In the genomic region with DNA sequence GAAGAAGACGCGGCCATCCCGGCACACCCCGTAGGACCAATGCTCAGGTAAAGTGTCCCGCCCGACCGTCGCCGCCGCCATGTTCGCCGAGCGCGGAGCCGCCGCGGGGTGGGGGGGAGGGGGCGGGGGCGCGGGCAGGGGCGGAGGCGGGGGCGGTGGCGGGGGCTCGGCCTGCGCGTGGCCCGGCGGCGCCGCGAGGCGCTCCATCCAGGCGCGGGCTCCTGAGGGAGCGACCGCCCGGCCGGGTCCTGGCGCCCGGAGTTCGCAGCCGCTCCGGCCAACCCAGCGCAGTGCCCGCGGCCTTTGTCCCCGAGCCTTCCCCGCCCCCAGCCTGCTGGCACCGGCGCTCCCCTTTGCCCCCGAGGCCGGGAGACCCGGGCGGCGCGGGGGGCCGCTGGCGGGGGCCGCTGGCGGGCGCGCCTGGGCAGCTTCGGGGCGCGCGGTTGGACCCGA, we compare ENCODE assay signal across 8 cellular contexts. TPM values are rescaled to one million over a fixed set of nuclear protein-coding genes. Genes with fewer than 3 reads are reported as not detected.
A peak's percentile ranks its signal among the peaks of the same experiment; 100 is the strongest.
DNase-seq lines count a peak whose midpoint lies in the region; ATAC-seq and TF ChIP-seq lines count a peak whose summit lies in the region.

A gene with protein sequence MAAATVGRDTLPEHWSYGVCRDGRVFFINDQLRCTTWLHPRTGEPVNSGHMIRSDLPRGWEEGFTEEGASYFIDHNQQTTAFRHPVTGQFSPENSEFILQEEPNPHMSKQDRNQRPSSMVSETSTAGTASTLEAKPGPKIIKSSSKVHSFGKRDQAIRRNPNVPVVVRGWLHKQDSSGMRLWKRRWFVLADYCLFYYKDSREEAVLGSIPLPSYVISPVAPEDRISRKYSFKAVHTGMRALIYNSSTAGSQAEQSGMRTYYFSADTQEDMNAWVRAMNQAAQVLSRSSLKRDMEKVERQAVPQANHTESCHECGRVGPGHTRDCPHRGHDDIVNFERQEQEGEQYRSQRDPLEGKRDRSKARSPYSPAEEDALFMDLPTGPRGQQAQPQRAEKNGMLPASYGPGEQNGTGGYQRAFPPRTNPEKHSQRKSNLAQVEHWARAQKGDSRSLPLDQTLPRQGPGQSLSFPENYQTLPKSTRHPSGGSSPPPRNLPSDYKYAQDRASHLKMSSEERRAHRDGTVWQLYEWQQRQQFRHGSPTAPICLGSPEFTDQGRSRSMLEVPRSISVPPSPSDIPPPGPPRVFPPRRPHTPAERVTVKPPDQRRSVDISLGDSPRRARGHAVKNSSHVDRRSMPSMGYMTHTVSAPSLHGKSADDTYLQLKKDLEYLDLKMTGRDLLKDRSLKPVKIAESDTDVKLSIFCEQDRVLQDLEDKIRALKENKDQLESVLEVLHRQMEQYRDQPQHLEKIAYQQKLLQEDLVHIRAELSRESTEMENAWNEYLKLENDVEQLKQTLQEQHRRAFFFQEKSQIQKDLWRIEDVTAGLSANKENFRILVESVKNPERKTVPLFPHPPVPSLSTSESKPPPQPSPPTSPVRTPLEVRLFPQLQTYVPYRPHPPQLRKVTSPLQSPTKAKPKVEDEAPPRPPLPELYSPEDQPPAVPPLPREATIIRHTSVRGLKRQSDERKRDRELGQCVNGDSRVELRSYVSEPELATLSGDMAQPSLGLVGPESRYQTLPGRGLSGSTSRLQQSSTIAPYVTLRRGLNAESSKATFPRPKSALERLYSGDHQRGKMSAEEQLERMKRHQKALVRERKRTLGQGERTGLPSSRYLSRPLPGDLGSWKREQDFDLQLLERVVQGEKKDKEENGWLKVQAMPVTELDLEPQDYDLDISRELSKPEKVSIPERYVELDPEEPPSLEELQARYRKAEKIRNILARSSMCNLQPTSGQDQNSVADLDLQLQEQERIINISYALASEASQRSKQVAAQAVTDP (minus strand): TSS at position 94 of the 453 bp plus-strand sequence. CDS start 13 bp downstream, at position 81.

- ATAC-seq in body of pancreas (peak; percentile 55), left colon (peak; percentile 46), HG02610 (IDR thresholded peaks at IDR 0.05; ENCODE audit: unreplicated experiment) (no peak), HG03045 (IDR thresholded peaks at IDR 0.05; ENCODE audit: unreplicated experiment) (no peak)

- peak; percentile 42 for DNase-seq in GM03348 (ENCODE audit: low spot score)
- DNase-seq in LNCaP clone FGC (ENCODE audit: low read depth), result no peak
- peak in 2 of 4 donors; percentile 35 to 55 for DNase-seq in body of pancreas
- peak in 1 of 2 donors; percentile 68 for DNase-seq in left colon
- no peak for DNase-seq in RKO (ENCODE audit: low spot score)

- TF ChIP-seq POLR2A in body of pancreas (IDR thresholded peaks at IDR 0.05), result no peak

- H3K36me3 ChIP-seq in body of pancreas (replicated peaks in 1 of 2; ENCODE audit: insufficient read depth in 1 of 2, low read depth in 2 of 2), result no peaks in the 10 kb centered on the region

- intact Hi-C loops in body of pancreas (cut with DNase I) (no loop called here), left colon (cut with DNase I, micrococcal nuclease) (no loop called here)

- H3K4me3 ChIP-seq in LNCaP clone FGC (ENCODE audit: low read depth, low read length) (peak within 1 kb of the TSS; percentile 70), body of pancreas (peak within 1 kb of the TSS; percentile 62 to 97)

- TF ChIP-seq CTCF in LNCaP clone FGC (IDR thresholded peaks at IDR 0.05; ENCODE audit: control insufficient read depth, extremely low read depth, insufficient read depth) (no peak), body of pancreas (IDR thresholded peaks at IDR 0.05) (no peak), subcutaneous adipose tissue (IDR thresholded peaks at IDR 0.05; ENCODE audit: low read depth) (no peak)

- no peaks in the 10 kb centered on the region for H3K9me3 ChIP-seq in body of pancreas

- peaks cover 32% of the 10 kb centered on the region for H3K4me1 ChIP-seq in body of pancreas

- 1% methylated on average over 25 of the region's 68 CpGs; no CpG with 5 or more reads in 1 of the 2 donors for WGBS in body of pancreas, 2 donors

- H3K27me3 ChIP-seq in body of pancreas, result no peaks in the 10 kb centered on the region

- peak within 1 kb of the TSS; percentile 79 to 95 (median 84) for H3K27ac ChIP-seq in body of pancreas

RNA-seq across cellular contexts. Expression of the gene that starts here (rescaled TPM):
- total RNA-seq in body of pancreas, result 10 to 100 TPM; 30.4 to 34.6 TPM
- total RNA-seq in left colon, result 100 to 1,000 TPM in 1 of 2 donors, 10 to 100 TPM in 1; 81.3 to 110 TPM
- total RNA-seq in subcutaneous adipose tissue, result 10 to 100 TPM; 14.7 to 33.5 (median 16.7) TPM

Comparison
In these comparisons a context has a peak if more than half of its experiments do, and no peak if none do; other contexts are left out.
1. ATAC-seq: peak in body of pancreas (single experiment) and left colon (single experiment); none in HG02610 (single experiment) and HG03045 (single experiment).